ENCODE assay signal across 9 cellular contexts in genomic region chr1:117859901-117860300, GRCh38.
"Had no signal": no experiment of that assay in that cellular context is flagged by ENCODE, and none has a peak within 500 bp of the region (broad histone marks: within the 10 kb centered on the region; RNA-seq: fewer than 3 reads in every experiment).

No MANE protein-coding gene starts in this region.

- H3K4me1 Mint-ChIP-seq: GM23338, H9 had no signal

- DNase-seq: H9, HCEC 1CT, KG1 had no signal

- FAIRE-seq: H1, H54, HepG2, K562 had no signal

- H3K27ac ChIP-seq: HL-60 had no signal

- ATAC-seq: GM23338, HepG2, K562 had no signal

- H2AFZ ChIP-seq: GM23338 had no signal

- H3K27ac Mint-ChIP-seq: GM23338, H9 had no signal

- H3K9me3 Mint-ChIP-seq: GM23338, H9 had no signal

- H3K4me3 Mint-ChIP-seq: GM23338, H9 had no signal

- H3K4me3 ChIP-seq: GM23338, K562 had no signal

- H3K4me2 ChIP-seq: GM23338 had no signal
